Comparison of ENCODE assay signal across 26 cellular contexts in the genomic region with DNA sequence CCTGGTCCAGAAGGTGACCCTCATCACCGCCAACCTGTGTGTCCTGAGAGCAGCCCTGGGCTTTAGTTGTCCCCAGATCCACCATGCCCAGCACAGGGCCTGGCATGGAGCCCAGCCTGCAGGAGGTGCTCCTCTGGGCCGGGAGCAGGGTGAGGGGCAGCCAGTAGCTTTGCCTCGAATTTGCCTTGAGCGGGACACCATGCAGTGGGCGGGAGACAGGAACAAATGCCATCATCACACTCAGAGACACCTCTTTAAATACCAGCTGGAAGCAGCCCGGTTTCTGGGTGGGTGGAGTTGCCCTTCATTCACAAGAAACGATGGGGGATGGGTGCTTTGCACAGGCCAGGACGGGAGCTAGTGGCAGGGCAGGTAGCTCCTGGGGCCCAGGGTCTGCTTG. TPM values are rescaled to one million over a fixed set of nuclear protein-coding genes. Genes with fewer than 3 reads are reported as not detected.
DNase-seq lines count a peak whose midpoint lies in the region; ATAC-seq and TF ChIP-seq lines count a peak whose summit lies in the region.
"Had no signal": no experiment of that assay in that cellular context is flagged by ENCODE, and none has a peak within 500 bp of the region (broad histone marks: within the 10 kb centered on the region; RNA-seq: fewer than 3 reads in every experiment).

No MANE protein-coding gene starts in this region.

- H4K20me1 ChIP-seq in BLaER1 treated with 17β-estradiol and CSF1 and Interleukin-3, amounts not matched to agents 10 nM and 100 nM = peaks cover 4 to 100% (median 70%) of the 10 kb centered on the region in 11 experiments; a peak in 20 of 22 replicates
- peaks cover 29% of the 10 kb centered on the region for H4K20me1 ChIP-seq in neural progenitor cell (ENCODE audit: low read depth)

- TF ChIP-seq CTCF in HEK293 (tag by site-specific recombination; IDR thresholded peaks at IDR 0.05) (no peak), neural progenitor cell (IDR thresholded peaks at IDR 0.05) (no peak)

- H3K9ac ChIP-seq in BLaER1 treated with 17β-estradiol and CSF1 and Interleukin-3, amounts not matched to agents 10 nM and 100 nM = peak overlapping the region in 2 of 11 experiments; percentile 3 to 4; a peak in 1 of 22 replicates
- no peak overlapping the region for H3K9ac ChIP-seq in neural progenitor cell

- no peak overlapping the region for H3K4me3 ChIP-seq in BLaER1 treated with 17β-estradiol and CSF1 and Interleukin-3, amounts not matched to agents 10 nM and 100 nM
- H3K4me3 ChIP-seq in HEK293 (ENCODE audit: low read depth, low read length) = no peak overlapping the region
- H3K4me3 ChIP-seq in neural progenitor cell = no peak overlapping the region
- H3K4me3 ChIP-seq: ascending aorta, lung had no signal

- H3K4me1 ChIP-seq in BLaER1 treated with 17β-estradiol and CSF1 and Interleukin-3, amounts not matched to agents 10 nM and 100 nM = peaks cover 18 to 78% (median 69%) of the 10 kb centered on the region in 10 experiments
- H3K4me1 ChIP-seq in HEK293 (ENCODE audit: control insufficient read depth, insufficient read depth, low read length) (no peaks in the 10 kb centered on the region), neural progenitor cell (peaks cover 37% of the 10 kb centered on the region)
- H3K4me1 ChIP-seq: ascending aorta had no signal

- H3K36me3 ChIP-seq in BLaER1 treated with 17β-estradiol and CSF1 and Interleukin-3, amounts not matched to agents 10 nM and 100 nM = no peaks in the 10 kb centered on the region
- H3K36me3 ChIP-seq in HEK293 (ENCODE audit: control insufficient read depth in 2 of 2, insufficient read depth in 1 of 2, low read length in 2 of 2) (no peaks in the 10 kb centered on the region), neural progenitor cell (no peaks in the 10 kb centered on the region)
- H3K36me3 ChIP-seq: ascending aorta had no signal

- no peak overlapping the region for H3K27ac ChIP-seq in BLaER1 treated with 17β-estradiol and CSF1 and Interleukin-3, amounts not matched to agents 10 nM and 100 nM
- H3K27ac ChIP-seq in HEK293 (ENCODE audit: extremely low read depth, low read depth, low read length) = no peak overlapping the region
- no peak overlapping the region for H3K27ac ChIP-seq in neural progenitor cell
- H3K27ac ChIP-seq: ascending aorta had no signal

- ATAC-seq in GM18909 (IDR thresholded peaks at IDR 0.05; ENCODE audit: poor library complexity, unreplicated experiment) = no peak
- ATAC-seq in activated T-cell treated with anti-CD3 and anti-CD28 coated beads, Interleukin-2, amount 50 U/mL, for 72 hours (replicated peaks in 1 of 2) = no peak
- ATAC-seq: stimulated activated memory B cell treated with anti-CD40 and anti-IgM and Interleukin-4, amounts not matched to agents 10 μg/mL and 1 μg/mL and 100 μg/mL, for 72 hours had no signal

- H3K4me3 Mint-ChIP-seq in neural progenitor cell = peak overlapping the region; percentile 57
- H3K4me3 Mint-ChIP-seq in activated T-cell treated with anti-CD3 and anti-CD28 coated beads, Interleukin-2, amount 50 U/mL, for 72 hours = no peak overlapping the region
- H3K4me3 Mint-ChIP-seq: activated naive CD4-positive, alpha-beta T cell treated with anti-CD3 and anti-CD28 coated beads, Interleukin-2, amount 10 ng/mL, durations not matched to agents 7 days and 5 days; CD8-positive, alpha-beta memory T cell; stimulated activated memory B cell treated with anti-CD40 and anti-IgM and Interleukin-4, amounts not matched to agents 10 μg/mL and 1 μg/mL and 100 μg/mL, for 72 hours had no signal

- H3K9me3 Mint-ChIP-seq in neural progenitor cell = no peaks in the 10 kb centered on the region
- H3K9me3 Mint-ChIP-seq in activated T-cell treated with anti-CD3 and anti-CD28 coated beads, Interleukin-2, amount 50 U/mL, for 72 hours = no peaks in the 10 kb centered on the region
- H3K9me3 Mint-ChIP-seq: activated naive CD4-positive, alpha-beta T cell treated with anti-CD3 and anti-CD28 coated beads, Interleukin-2, amount 10 ng/mL, durations not matched to agents 7 days and 5 days; CD8-positive, alpha-beta memory T cell; stimulated activated memory B cell treated with anti-CD40 and anti-IgM and Interleukin-4, amounts not matched to agents 10 μg/mL and 1 μg/mL and 100 μg/mL, for 72 hours had no signal

- no peaks in the 10 kb centered on the region for H3K79me2 ChIP-seq in neural progenitor cell (ENCODE audit: low read depth)

- no peaks in the 10 kb centered on the region for H3K9me3 ChIP-seq in BLaER1 treated with 17β-estradiol and CSF1 and Interleukin-3, amounts not matched to agents 10 nM and 100 nM (replicated peaks in 1 of 11)
- H3K9me3 ChIP-seq in HEK293 (ENCODE audit: control insufficient read depth, insufficient read depth, low read depth, low read length) = no peaks in the 10 kb centered on the region
- H3K9me3 ChIP-seq in neural progenitor cell (ENCODE audit: low read depth) = no peaks in the 10 kb centered on the region
- H3K9me3 ChIP-seq: ascending aorta had no signal

- peaks cover 3% of the 10 kb centered on the region for H3K27me3 Mint-ChIP-seq in neural progenitor cell (ENCODE audit: insufficient read depth, low read depth)
- H3K27me3 Mint-ChIP-seq in activated T-cell treated with anti-CD3 and anti-CD28 coated beads, Interleukin-2, amount 50 U/mL, for 72 hours (ENCODE audit: low read depth) = no peaks in the 10 kb centered on the region
- H3K27me3 Mint-ChIP-seq: CD8-positive, alpha-beta memory T cell had no signal

- peaks cover 8% of the 10 kb centered on the region for H3F3A ChIP-seq in neural progenitor cell (ENCODE audit: low read depth)

- CTCF ChIA-PET in HEK293 (lab: Yijun Ruan, JAX) = interaction anchor here (1.5 kb wide), 1 partner anchor 15 kb away, joined by 4 read pairs; no protein-coding TSS in a partner anchor

- intact Hi-C loops in head of caudate nucleus (cut with DNase I) = no loop called here

- DNase-seq in head of caudate nucleus (peak in 34 of 42 donors; percentile 45 to 90 (median 69)), neural progenitor cell (ENCODE audit: low spot score) (no peak), inferior parietal cortex (ENCODE audit: extremely low spot score) (no peak), NCI-H2107 (lab: John Stamatoyannopoulos, UW) (no peak)
- no peak for DNase-seq in activated T-cell treated with anti-CD3 and anti-CD28 coated beads, Interleukin-2, amount 50 U/mL, for 72 hours
- DNase-seq: activated CD4-positive, CD25-positive, alpha-beta regulatory T cell treated with anti-CD3 and anti-CD28 coated beads, Interleukin-2, amount 50 U/mL, for 72 hours; activated naive CD4-positive, alpha-beta T cell treated with anti-CD3 and anti-CD28 coated beads, Interleukin-2, amount 10 ng/mL, durations not matched to agents 7 days and 5 days; activated T-cell treated with anti-CD3 and anti-CD28 coated beads, Interleukin-2, amount 50 U/mL, for 48 hours; CD8-positive, alpha-beta memory T cell; cerebellar nuclear complex; islet precursor cell; NCI-H1092 treated with DMSO at 0.1 percent for 48 hours; NCI-H2029 treated with DMSO at 0.1 percent for 48 hours; NCI-H524 treated with DMSO at 0.1 percent for 48 hours; small intestine; stimulated activated CD4-positive, alpha-beta T cell treated with anti-CD3 and anti-CD28 coated beads, Interleukin-2, amount 100 ng/mL, for 24 hours; SW 1271 had no signal

- peak overlapping the region in 9 of 11 experiments; percentile 19 to 92 (median 84); a peak in 16 of 22 replicates for H3K4me2 ChIP-seq in BLaER1 treated with 17β-estradiol and CSF1 and Interleukin-3, amounts not matched to agents 10 nM and 100 nM
- H3K4me2 ChIP-seq in neural progenitor cell = no peak overlapping the region

- H3K36me3 Mint-ChIP-seq in neural progenitor cell = no peaks in the 10 kb centered on the region
- H3K36me3 Mint-ChIP-seq in activated T-cell treated with anti-CD3 and anti-CD28 coated beads, Interleukin-2, amount 50 U/mL, for 72 hours (ENCODE audit: insufficient read depth in 2 of 2) = no peaks in the 10 kb centered on the region
- H3K36me3 Mint-ChIP-seq: activated naive CD4-positive, alpha-beta T cell treated with anti-CD3 and anti-CD28 coated beads, Interleukin-2, amount 10 ng/mL, durations not matched to agents 7 days and 5 days; CD8-positive, alpha-beta memory T cell; stimulated activated memory B cell treated with anti-CD40 and anti-IgM and Interleukin-4, amounts not matched to agents 10 μg/mL and 1 μg/mL and 100 μg/mL, for 72 hours had no signal

- H3K4me1 Mint-ChIP-seq in neural progenitor cell = peaks cover 33% of the 10 kb centered on the region
- no peaks in the 10 kb centered on the region for H3K4me1 Mint-ChIP-seq in activated T-cell treated with anti-CD3 and anti-CD28 coated beads, Interleukin-2, amount 50 U/mL, for 72 hours (ENCODE audit: low read depth)
- H3K4me1 Mint-ChIP-seq: activated naive CD4-positive, alpha-beta T cell treated with anti-CD3 and anti-CD28 coated beads, Interleukin-2, amount 10 ng/mL, durations not matched to agents 7 days and 5 days; CD8-positive, alpha-beta memory T cell; stimulated activated memory B cell treated with anti-CD40 and anti-IgM and Interleukin-4, amounts not matched to agents 10 μg/mL and 1 μg/mL and 100 μg/mL, for 72 hours had no signal

- H2AFZ ChIP-seq in neural progenitor cell (replicated peaks) = no peak overlapping the region

- peak overlapping the region; percentile 46 for H3K27ac Mint-ChIP-seq in neural progenitor cell
- H3K27ac Mint-ChIP-seq in activated T-cell treated with anti-CD3 and anti-CD28 coated beads, Interleukin-2, amount 50 U/mL, for 72 hours = no peak overlapping the region
- H3K27ac Mint-ChIP-seq: activated naive CD4-positive, alpha-beta T cell treated with anti-CD3 and anti-CD28 coated beads, Interleukin-2, amount 10 ng/mL, durations not matched to agents 7 days and 5 days; stimulated activated memory B cell treated with anti-CD40 and anti-IgM and Interleukin-4, amounts not matched to agents 10 μg/mL and 1 μg/mL and 100 μg/mL, for 72 hours had no signal

- peaks cover 0 to 8% (median 4%) of the 10 kb centered on the region in 11 experiments; a peak in 19 of 22 replicates for H3K27me3 ChIP-seq in BLaER1 treated with 17β-estradiol and CSF1 and Interleukin-3, amounts not matched to agents 10 nM and 100 nM
- peaks cover 37% of the 10 kb centered on the region for H3K27me3 ChIP-seq in neural progenitor cell
- H3K27me3 ChIP-seq: ascending aorta had no signal

- POLR2A ChIA-PET in HEK293 (lab: Yijun Ruan, JAX) = no interaction called here

TF ChIP-seq in HEK293, 187 proteins besides CTCF, POLR2A, EP300 and RAD21 (continues in another document):
- TF ChIP-seq GLIS2 (tag by site-specific recombination; IDR thresholded peaks at IDR 0.05) (no peak), ZNF555 (tag by site-specific recombination; conservative IDR thresholded peaks at IDR 0.05) (no peak), GLI4 (tag by site-specific recombination; IDR thresholded peaks at IDR 0.05) (no peak), ZNF248 (tag by site-specific recombination; IDR thresholded peaks at IDR 0.05) (no peak), ZNF664 (tag by site-specific recombination; IDR thresholded peaks at IDR 0.05) (no peak), ZNF514 (tag by site-specific recombination; IDR thresholded peaks at IDR 0.05) (no peak), ZNF670 (tag by site-specific recombination; IDR thresholded peaks at IDR 0.05; ENCODE audit: low read depth) (no peak)

RNA-seq across cellular contexts. Expression of a gene that starts 19.3 kb away (rescaled TPM):
- total RNA-seq in neural progenitor cell (ENCODE audit: low replicate concordance) = 0.11 and 0.12 TPM in 2 replicates
- total RNA-seq in activated T-cell treated with anti-CD3 and anti-CD28 coated beads, Interleukin-2, amount 50 U/mL, for 72 hours = 1 to 10 TPM in 1 of 2 donors, under 1 TPM in 1; 0.19 to 1.4 TPM
- total RNA-seq: activated CD8-positive, alpha-beta memory T cell treated with anti-CD3 and anti-CD28 coated beads for 36 hours; CD8-positive, alpha-beta memory T cell; epithelial cell of proximal tubule; pulmonary artery endothelial cell had no signal

Comparison
In these comparisons a context has a peak if more than half of its experiments do, and no peak if none do; other contexts are left out.
1. DNase-seq: peak in head of caudate nucleus (34 of 42); none in neural progenitor cell (single experiment), inferior parietal cortex (single experiment), NCI-H2107 (single experiment) and activated T-cell treated with anti-CD3 and anti-CD28 coated beads, Interleukin-2, amount 50 U/mL, for 72 hours (0 of 2).